ENCODE assay signal across 18 cellular contexts in genomic region chr15:62348528-62349087, GRCh38.
"Had no signal": no experiment of that assay in that cellular context is flagged by ENCODE, and none has a peak within 500 bp of the region (broad histone marks: within the 10 kb centered on the region; RNA-seq: fewer than 3 reads in every experiment).

No MANE protein-coding gene starts in this region.

- DNase-seq: activated CD4-positive, alpha-beta T cell treated with anti-CD3 and anti-CD28 coated beads, Interleukin-2, amount 10 ng/mL, durations not matched to agents 7 days and 5 days; activated CD4-positive, CD25-positive, alpha-beta regulatory T cell; activated naive CD4-positive, alpha-beta T cell treated with anti-CD3 and anti-CD28 coated beads, Interleukin-2, amount 50 U/mL, for 16 hours; amniotic stem cell; body of pancreas; endodermal cell; occipital lobe; right cardiac atrium; substantia nigra; T-helper 17 cell; trophoblast cell had no signal

- H3K27ac Mint-ChIP-seq: activated CD4-positive, alpha-beta T cell treated with anti-CD3 and anti-CD28 coated beads, Interleukin-2, amount 10 ng/mL, durations not matched to agents 7 days and 5 days; activated T-helper 2 cell treated with anti-CD3 and anti-CD28 coated beads, Interferon-gamma antibody, Interleukin-2, Interleukin-4, amounts not matched to agents 10 μg/mL and 5 μg/mL and 100 μg/mL, durations not matched to agents 14 hours and 24 hours and 36 hours; endodermal cell; progenitor cell of endocrine pancreas; stimulated activated effector memory CD8-positive, alpha-beta T cell treated with anti-CD3 and anti-CD28 coated beads, Interleukin-12 subunit alpha, Interleukin-12 subunit beta, amount 100 ng/mL, for 72 hours; T-helper 17 cell had no signal

- H3K4me3 ChIP-seq: body of pancreas, lung, smooth muscle cell had no signal

- ATAC-seq: body of pancreas; right cardiac atrium; stimulated activated effector memory CD8-positive, alpha-beta T cell treated with anti-CD3 and anti-CD28 coated beads, Interleukin-12 subunit alpha, Interleukin-12 subunit beta, amount 100 ng/mL, for 72 hours; T-helper 17 cell had no signal

- H3K9me3 Mint-ChIP-seq: activated CD4-positive, alpha-beta T cell treated with anti-CD3 and anti-CD28 coated beads, Interleukin-2, amount 10 ng/mL, durations not matched to agents 7 days and 5 days; activated T-helper 2 cell treated with anti-CD3 and anti-CD28 coated beads, Interferon-gamma antibody, Interleukin-2, Interleukin-4, amounts not matched to agents 10 μg/mL and 5 μg/mL and 100 μg/mL, durations not matched to agents 14 hours and 24 hours and 36 hours; central memory CD8-positive, alpha-beta T cell; endodermal cell; stimulated activated effector memory CD8-positive, alpha-beta T cell treated with anti-CD3 and anti-CD28 coated beads, Interleukin-12 subunit alpha, Interleukin-12 subunit beta, amount 100 ng/mL, for 72 hours had no signal

- H3K4me2 ChIP-seq: smooth muscle cell had no signal

- H3K4me1 ChIP-seq: body of pancreas had no signal

- H3K27me3 Mint-ChIP-seq: activated CD4-positive, alpha-beta T cell treated with anti-CD3 and anti-CD28 coated beads, Interleukin-2, amount 10 ng/mL, durations not matched to agents 7 days and 5 days had no signal

- H3K27me3 ChIP-seq: body of pancreas had no signal

- H3K27ac ChIP-seq: body of pancreas had no signal

- H3K4me3 Mint-ChIP-seq: activated CD4-positive, alpha-beta T cell treated with anti-CD3 and anti-CD28 coated beads, Interleukin-2, amount 10 ng/mL, durations not matched to agents 7 days and 5 days; central memory CD8-positive, alpha-beta T cell; endodermal cell; nephron; stimulated activated effector memory CD8-positive, alpha-beta T cell treated with anti-CD3 and anti-CD28 coated beads, Interleukin-12 subunit alpha, Interleukin-12 subunit beta, amount 100 ng/mL, for 72 hours; T-helper 17 cell had no signal

- H3K9me3 ChIP-seq: body of pancreas had no signal
